Comparison of ENCODE assay signal across 10 cellular contexts in the genomic region with DNA sequence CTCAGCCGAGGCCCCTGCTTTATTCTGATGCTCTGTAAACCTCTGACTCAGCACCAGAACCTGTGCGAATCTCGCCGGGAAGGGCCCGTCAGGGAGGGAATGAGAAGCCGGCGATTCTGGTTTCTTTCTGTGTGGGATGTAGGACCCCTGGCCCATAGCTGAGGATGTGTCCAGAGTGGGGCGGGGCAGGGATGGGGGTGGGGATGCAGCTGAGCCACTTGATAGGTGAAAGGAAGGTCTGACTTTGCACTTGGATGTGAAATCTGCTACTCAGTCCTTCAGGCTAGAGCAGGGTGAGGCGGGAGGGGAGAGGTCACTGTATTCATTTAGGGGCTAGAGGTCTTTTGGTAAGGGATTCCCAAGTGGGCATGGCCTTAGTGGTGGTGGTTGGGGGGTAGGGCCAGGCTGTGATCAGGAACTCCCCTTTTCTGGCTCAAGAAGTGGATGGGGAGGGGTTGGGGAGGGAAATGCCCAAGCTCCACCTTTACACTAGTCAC. TPM values are rescaled to one million over a fixed set of nuclear protein-coding genes. Genes with fewer than 3 reads are reported as not detected.
A peak's percentile ranks its signal among the peaks of the same experiment; 100 is the strongest.
DNase-seq lines count a peak whose midpoint lies in the region; ATAC-seq and TF ChIP-seq lines count a peak whose summit lies in the region.
"Had no signal": no experiment of that assay in that cellular context is flagged by ENCODE, and none has a peak within 500 bp of the region (broad histone marks: within the 10 kb centered on the region; RNA-seq: fewer than 3 reads in every experiment).

No MANE protein-coding gene starts in this region.

- POLR2A ChIA-PET in T-cell (lab: Charles Lee) = no interaction called here

- peaks cover 39 to 47% of the 10 kb centered on the region in 2 donors for H3K27me3 Mint-ChIP-seq in T-cell

- peak overlapping the region; percentile 77 for H3K4me3 ChIP-seq in urinary bladder (ENCODE audit: low read depth, low read length)

- ATAC-seq in T-cell (replicated peaks in 1 of 4) (no peak), foreskin keratinocyte (peak; percentile 23), GM21576 (IDR thresholded peaks at IDR 0.05; ENCODE audit: unreplicated experiment) (no peak)
- ATAC-seq: PC-3 had no signal

- H3K4me1 ChIP-seq in foreskin keratinocyte = no peaks in the 10 kb centered on the region
- no peaks in the 10 kb centered on the region for H3K4me1 ChIP-seq in urinary bladder (ENCODE audit: insufficient read depth)

- H3K36me3 ChIP-seq in urinary bladder (ENCODE audit: insufficient read depth) = no peaks in the 10 kb centered on the region

- no peak for TF ChIP-seq CTCF in foreskin keratinocyte (conservative IDR thresholded peaks at IDR 0.05)

- CTCF ChIA-PET in T-cell (lab: Charles Lee) = no interaction called here

- peaks cover 27 to 31% (median 30%) of the 10 kb centered on the region in 3 donors for H3K4me1 Mint-ChIP-seq in T-cell

- in situ Hi-C loops in G401 (cut with HindIII; ENCODE audit: low sequenced_read_pairs) = no loop called here

- 57% methylated on average over 9 of the region's 9 CpGs for WGBS in urinary bladder

- DNase-seq in stimulated activated CD4-positive, alpha-beta T cell treated with anti-CD3 and anti-CD28 coated beads, Interleukin-15, amount 100 ng/mL, for 24 hours = peak; percentile 32
- DNase-seq in stimulated activated CD4-positive, alpha-beta T cell treated with anti-CD3 and anti-CD28 coated beads, Interleukin-4, amount 100 ng/mL, for 24 hours = no peak
- DNase-seq in T-cell = no peak
- no peak for DNase-seq in foreskin keratinocyte
- no peak for DNase-seq in G401 (ENCODE audit: low spot score)
- no peak for DNase-seq in NCI-H1105 treated with DMSO at 0.1 percent for 48 hours (lab: John Stamatoyannopoulos, UW)
- DNase-seq: activated gamma-delta T cell, PC-3 had no signal

- peaks cover 0 to 12% (median 0%) of the 10 kb centered on the region in 3 donors for H3K9me3 Mint-ChIP-seq in T-cell

- H3K36me3 Mint-ChIP-seq in T-cell = no peaks in the 10 kb centered on the region

- peaks cover 86% of the 10 kb centered on the region for H3K27me3 ChIP-seq in foreskin keratinocyte

- H3K27ac ChIP-seq in foreskin keratinocyte (no peak overlapping the region), urinary bladder (ENCODE audit: low read depth) (no peak overlapping the region)

- H3K4me3 Mint-ChIP-seq in T-cell = peak overlapping the region; percentile 56 to 89 (median 58)

- no peak overlapping the region for H3K27ac Mint-ChIP-seq in T-cell

RNA-seq across cellular contexts. Expression of gene TOX2, which starts 2.3 kb away (rescaled TPM):
- total RNA-seq in T-cell (1 to 10 TPM in 4 of 5 donors, under 1 TPM in 1; 0.38 to 3.0 (median 1.6) TPM), foreskin keratinocyte (0.14 TPM in 2 replicates), urinary bladder (1.6 TPM)
- polyA plus RNA-seq in foreskin keratinocyte (0.10 and 0.29 TPM in 2 replicates), urinary bladder (38.0 TPM)
- 0.18 TPM in 1 of 2 replicates, not detected in the other for total RNA-seq in G401 (2014; rRNA removed; shearing (Covaris generic))
